In the genomic region with DNA sequence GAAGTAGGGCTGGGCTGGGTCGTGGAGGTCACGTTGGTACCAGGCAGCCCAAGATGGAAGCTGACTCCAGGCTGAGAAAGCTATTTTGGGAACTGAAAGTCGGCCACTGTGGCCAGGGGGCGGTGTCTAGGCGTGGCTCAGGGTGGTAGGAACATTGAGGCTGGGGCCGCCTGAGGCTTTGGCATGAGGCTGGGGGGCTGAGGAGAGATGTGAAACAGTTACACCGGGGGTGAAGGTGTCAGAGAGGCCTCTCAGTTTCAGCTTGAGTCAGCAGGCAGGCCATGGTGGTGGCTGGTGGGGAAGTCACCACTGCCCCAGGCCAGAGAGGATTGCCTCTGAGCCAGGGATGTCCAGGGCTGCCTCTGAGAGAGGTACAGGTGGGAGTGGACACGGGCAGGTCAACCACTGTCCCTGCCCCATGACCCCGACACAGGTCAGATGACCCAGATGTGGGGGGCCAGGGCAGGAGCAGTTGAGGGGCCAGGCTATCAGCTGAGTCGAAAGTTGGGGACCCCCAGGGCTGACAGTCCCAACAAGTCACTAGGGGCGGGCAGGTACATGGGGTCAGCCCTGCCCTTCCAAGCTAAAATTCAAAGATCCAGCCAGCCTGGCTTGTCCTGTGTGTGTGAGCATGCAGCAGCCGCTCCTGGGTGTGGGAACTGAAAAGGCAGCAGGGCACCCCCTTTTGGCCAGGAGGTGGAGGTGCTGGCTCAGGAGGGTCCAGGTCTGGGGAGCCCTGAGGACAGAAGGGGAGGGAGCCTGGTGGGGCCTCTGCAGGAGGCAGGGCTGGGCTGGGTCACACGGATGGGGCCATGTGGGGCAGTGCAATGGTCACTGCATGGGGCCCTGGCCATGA, we compare ENCODE assay signal across 8 cellular contexts. TPM values are rescaled to one million over a fixed set of nuclear protein-coding genes. Genes with fewer than 3 reads are reported as not detected.
DNase-seq lines count a peak whose midpoint lies in the region; ATAC-seq, FAIRE-seq and TF ChIP-seq lines count a peak whose summit lies in the region.

No MANE protein-coding gene starts in this region.

- H3K36me3 ChIP-seq in GM23248 (ENCODE audit: low read depth): 0 out of 2 replicates have a peak, but pooled peaks cover 6% of the 10 kb centered on the region

- peak; percentile 85 for ATAC-seq in stimulated activated naive CD8-positive, alpha-beta T cell treated with anti-CD3 and anti-CD28 coated beads, Interleukin-15, Interleukin-2, amounts not matched to agents 100 U/mL and 50 U/mL, for 24 hours

- peak; percentile 100 for FAIRE-seq in GM12892 (lab: Jason Lieb, UNC)

- no peak; the same call in none of the 2 replicates for TF ChIP-seq POLR2A in GM12892 (IDR thresholded peaks at IDR 0.05; ENCODE audit: low read depth, low read length)

- no peaks in the 10 kb centered on the region for H3K9me2 ChIP-seq in GM23248 (ENCODE audit: insufficient read depth)

- no peaks in the 10 kb centered on the region for H3K79me2 ChIP-seq in GM23248 (ENCODE audit: insufficient read depth)

- no peak overlapping the region for H3K4me2 ChIP-seq in GM23248 (ENCODE audit: unreplicated experiment)

- in situ Hi-C loops in GM23248 (cut with MboI): no loop called here

- no peak overlapping the region for H3K4me3 ChIP-seq in GM23248

- no peaks in the 10 kb centered on the region for H3K4me1 ChIP-seq in GM23248 (ENCODE audit: insufficient read depth)

- DNase-seq in GM12892 (ENCODE audit: insufficient read length) (peak; percentile 98), GM23248 (peak; percentile 64), Kasumi-1 (lab: John Stamatoyannopoulos, UW) (peak; percentile 69 to 71), mucosa of gallbladder (ENCODE audit: low spot score) (peak; percentile 57), NCI-H2107 treated with DMSO at 0.1 percent for 48 hours (lab: John Stamatoyannopoulos, UW; ENCODE audit: unreplicated experiment) (no peak)
- peak; percentile 68 for DNase-seq in activated CD4-positive, CD25-positive, alpha-beta regulatory T cell treated with anti-CD3 and anti-CD28 coated beads, Interleukin-2, amount 50 U/mL, for 72 hours
- peak; percentile 88 for DNase-seq in stimulated activated naive CD8-positive, alpha-beta T cell treated with anti-CD3 and anti-CD28 coated beads, Interleukin-15, Interleukin-2, amounts not matched to agents 100 U/mL and 50 U/mL, for 24 hours

- H3K9me3 ChIP-seq in GM23248 (ENCODE audit: low read depth): no peaks in the 10 kb centered on the region

- WGBS in GM23248 (ENCODE audit: low coverage in 1 of 2, low lambda C conversion rate in 2 of 2, missing lambda C conversion rate in 2 of 2), 2 experiments: 80 to 82% methylated on average over 11 to 13 of the region's 13 CpGs

- H3K27me3 ChIP-seq in GM23248 (replicated peaks; ENCODE audit: insufficient read depth): no peaks in the 10 kb centered on the region

- H3K27ac ChIP-seq in GM23248 (no peak overlapping the region), cingulate gyrus (ENCODE audit: low read depth, low read length) (peak overlapping the region; percentile 31)

- no peak overlapping the region for H3K9ac ChIP-seq in GM23248

- H4K20me1 ChIP-seq in GM23248 (ENCODE audit: insufficient read depth): no peaks in the 10 kb centered on the region

- H3F3A ChIP-seq in GM23248 (ENCODE audit: insufficient read depth): peaks cover 5% of the 10 kb centered on the region; the same call in 1 of the 2 replicates

- no peak overlapping the region for H2AFZ ChIP-seq in GM23248

RNA-seq across cellular contexts. Expression of a gene that starts 7.2 kb away (rescaled TPM):
- polyA plus RNA-seq in GM12892 (2012; ENCODE audit: missing spikeins): not detected
- not detected in 2 replicates for total RNA-seq in GM23248 (2014; rRNA removed; shearing (Covaris generic))
- polyA plus RNA-seq in GM23248 (2016; fragmentation: Nextera tagmentation; extraction: Ambion mirVana): not detected in 2 replicates
- 1.1 TPM for total RNA-seq in mucosa of gallbladder

RNA-seq across cellular contexts. Expression of a gene that starts 12.6 kb away (rescaled TPM):
- 36.8 TPM for polyA plus RNA-seq in GM12892 (2012; ENCODE audit: missing spikeins)
- total RNA-seq in GM23248 (2014; rRNA removed; shearing (Covaris generic)): 85.5 and 88.5 TPM in 2 replicates
- polyA plus RNA-seq in GM23248 (2016; fragmentation: Nextera tagmentation; extraction: Ambion mirVana): 11.5 and 12.6 TPM in 2 replicates
- 128 TPM for total RNA-seq in mucosa of gallbladder

RNA-seq across cellular contexts. Expression of a gene that starts 16.1 kb away (rescaled TPM):
- 11.8 TPM for polyA plus RNA-seq in GM12892 (2012; ENCODE audit: missing spikeins)
- total RNA-seq in GM23248 (2014; rRNA removed; shearing (Covaris generic)): 41.2 and 67.0 TPM in 2 replicates
- 73.1 and 76.3 TPM in 2 replicates for polyA plus RNA-seq in GM23248 (2016; fragmentation: Nextera tagmentation; extraction: Ambion mirVana)
- total RNA-seq in mucosa of gallbladder: 68.2 TPM

RNA-seq across cellular contexts. Expression of a gene that starts 18.1 kb away (rescaled TPM):
- 27.5 TPM for polyA plus RNA-seq in GM12892 (2012; ENCODE audit: missing spikeins)
- 41.9 and 54.5 TPM in 2 replicates for total RNA-seq in GM23248 (2014; rRNA removed; shearing (Covaris generic))
- 69.3 and 74.9 TPM in 2 replicates for polyA plus RNA-seq in GM23248 (2016; fragmentation: Nextera tagmentation; extraction: Ambion mirVana)
- 30.0 TPM for total RNA-seq in mucosa of gallbladder

RNA-seq across cellular contexts. Expression of a gene that starts 25.6 kb away (rescaled TPM):
- 15.2 TPM for polyA plus RNA-seq in GM12892 (2012; ENCODE audit: missing spikeins)
- total RNA-seq in GM23248 (2014; rRNA removed; shearing (Covaris generic)): 17.6 and 24.7 TPM in 2 replicates
- polyA plus RNA-seq in GM23248 (2016; fragmentation: Nextera tagmentation; extraction: Ambion mirVana): 9.5 and 10.6 TPM in 2 replicates
- 85.6 TPM for total RNA-seq in mucosa of gallbladder
